ENCODE assay signal across 24 cellular contexts in genomic region chr21:29873908-29874307, GRCh38.
"Had no signal": no experiment of that assay in that cellular context is flagged by ENCODE, and none has a peak within 500 bp of the region (broad histone marks: within the 10 kb centered on the region; RNA-seq: fewer than 3 reads in every experiment).

No MANE protein-coding gene starts in this region.

- H3K27ac ChIP-seq: left ventricle myocardium inferior, ovary, prostate gland, skin epidermis, suprapubic skin, tibial nerve, uterus had no signal

- H3K9me3 Mint-ChIP-seq: stimulated activated naive CD8-positive, alpha-beta T cell treated with anti-CD3 and anti-CD28 coated beads, Interleukin-15, Interleukin-2, amounts not matched to agents 100 ng/mL and 50 ng/mL, for 24 hours had no signal

- H3K4me1 ChIP-seq: left ventricle myocardium inferior, prostate gland, suprapubic skin, tibial nerve, uterus had no signal

- H3K4me3 ChIP-seq: left ventricle myocardium inferior, lung, mucosa of descending colon, ovary, prostate gland, skin epidermis, suprapubic skin, tibial nerve, uterus had no signal

- H3K9me3 ChIP-seq: left ventricle myocardium inferior, mucosa of descending colon, ovary, prostate gland, suprapubic skin, tibial nerve, uterus had no signal

- H3K36me3 ChIP-seq: left ventricle myocardium inferior, ovary, prostate gland, suprapubic skin, tibial nerve, uterus had no signal

- ATAC-seq: mucosa of descending colon; naive thymus-derived CD4-positive, alpha-beta T cell; natural killer cell treated with Interleukin-12 subunit alpha and Interleukin-12 subunit beta and Interleukin-15 and Interleukin-18, amount 100 ng/mL, for 72 hours; right cardiac atrium; sciatic nerve had no signal

- H3K27me3 Mint-ChIP-seq: natural killer cell treated with Interleukin-12 subunit alpha and Interleukin-12 subunit beta and Interleukin-15 and Interleukin-18, amount 100 ng/mL, for 72 hours; type B pancreatic cell had no signal

- H3K4me3 Mint-ChIP-seq: naive thymus-derived CD4-positive, alpha-beta T cell; natural killer cell treated with Interleukin-12 subunit alpha and Interleukin-12 subunit beta and Interleukin-15 and Interleukin-18, amount 100 ng/mL, for 72 hours; stimulated activated naive CD8-positive, alpha-beta T cell treated with anti-CD3 and anti-CD28 coated beads, Interleukin-15, Interleukin-2, amounts not matched to agents 100 ng/mL and 50 ng/mL, for 24 hours; type B pancreatic cell had no signal

- DNase-seq: hippocampal formation; islet precursor cell; left ventricle myocardium inferior; midbrain; mucosa of descending colon; naive thymus-derived CD4-positive, alpha-beta T cell; ovary; retina; right cardiac atrium; stimulated activated CD4-positive, alpha-beta T cell treated with anti-CD3 and anti-CD28 coated beads, Interleukin-12 subunit alpha, Interleukin-12 subunit beta, amount 100 ng/mL, for 4 hours; stimulated activated CD4-positive, alpha-beta T cell treated with anti-CD3 and anti-CD28 coated beads, Interleukin-15, amount 100 ng/mL, for 24 hours; stimulated activated CD4-positive, alpha-beta T cell treated with anti-CD3 and anti-CD28 coated beads, Interleukin-2, amount 100 ng/mL, for 24 hours; stimulated activated CD4-positive, alpha-beta T cell treated with anti-CD3 and anti-CD28 coated beads, Interleukin-4, amount 100 ng/mL, for 1 hour; stimulated activated naive CD4-positive, alpha-beta T cell; uterus had no signal

- H3K27ac Mint-ChIP-seq: naive thymus-derived CD4-positive, alpha-beta T cell; natural killer cell treated with Interleukin-12 subunit alpha and Interleukin-12 subunit beta and Interleukin-15 and Interleukin-18, amount 100 ng/mL, for 72 hours; stimulated activated naive CD8-positive, alpha-beta T cell treated with anti-CD3 and anti-CD28 coated beads, Interleukin-15, Interleukin-2, amounts not matched to agents 100 ng/mL and 50 ng/mL, for 24 hours; type B pancreatic cell had no signal

- H3K36me3 Mint-ChIP-seq: naive thymus-derived CD4-positive, alpha-beta T cell; natural killer cell treated with Interleukin-12 subunit alpha and Interleukin-12 subunit beta and Interleukin-15 and Interleukin-18, amount 100 ng/mL, for 72 hours; type B pancreatic cell had no signal

- H3K27me3 ChIP-seq: ovary, suprapubic skin, tibial nerve, uterus had no signal
